Comparison of ENCODE assay signal across 2 cellular contexts in the genomic region with DNA sequence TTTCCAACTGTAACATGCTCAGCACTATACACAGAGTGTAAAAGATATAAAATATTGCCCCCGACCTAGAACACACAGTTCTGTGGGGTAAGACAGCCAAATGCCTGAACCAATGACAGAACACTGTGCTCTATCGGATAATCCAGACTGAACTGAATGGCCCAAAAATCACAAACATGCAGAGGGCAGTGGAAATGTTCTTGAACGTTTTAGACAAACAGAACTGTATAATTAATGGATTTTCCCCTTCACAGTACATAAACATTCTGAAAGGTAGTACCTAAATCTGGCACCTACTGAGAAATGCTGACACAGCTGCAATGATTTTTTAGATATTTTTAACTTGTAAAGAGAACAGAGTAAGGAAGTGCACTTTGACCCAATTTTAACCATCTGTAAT.
TF ChIP-seq lines count a peak whose summit lies in the region.

No MANE protein-coding gene starts in this region.

TF ChIP-seq in IMR-90, 13 proteins besides CTCF, POLR2A, EP300 and RAD21:
- TF ChIP-seq MAFK (IDR thresholded peaks at IDR 0.05; ENCODE audit: low read depth, low read length) (peak; percentile 90), MAZ (IDR thresholded peaks at IDR 0.05; ENCODE audit: borderline replicate concordance, low read depth, low read length) (no peak), USF2 (IDR thresholded peaks at IDR 0.05; ENCODE audit: low read depth, low read length) (no peak), BHLHE40 (IDR thresholded peaks at IDR 0.05; ENCODE audit: low read depth, low read length) (no peak), FOS (IDR thresholded peaks at IDR 0.05; ENCODE audit: low read depth, low read length) (no peak)

TF ChIP-seq in GM12878, 131 proteins besides CTCF, POLR2A, EP300 and RAD21:
- TF ChIP-seq, protein P1, sequence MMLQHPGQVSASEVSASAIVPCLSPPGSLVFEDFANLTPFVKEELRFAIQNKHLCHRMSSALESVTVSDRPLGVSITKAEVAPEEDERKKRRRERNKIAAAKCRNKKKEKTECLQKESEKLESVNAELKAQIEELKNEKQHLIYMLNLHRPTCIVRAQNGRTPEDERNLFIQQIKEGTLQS (IDR thresholded peaks at IDR 0.05; ENCODE audit: borderline replicate concordance, extremely low read depth, low read depth, low read length): no peak
- peak; percentile 29 for TF ChIP-seq MEF2B (IDR thresholded peaks at IDR 0.05; ENCODE audit: partially characterized antibody, poor library complexity, severe bottlenecking)
